Comparison of ENCODE assay signal across 8 cellular contexts in the genomic region with DNA sequence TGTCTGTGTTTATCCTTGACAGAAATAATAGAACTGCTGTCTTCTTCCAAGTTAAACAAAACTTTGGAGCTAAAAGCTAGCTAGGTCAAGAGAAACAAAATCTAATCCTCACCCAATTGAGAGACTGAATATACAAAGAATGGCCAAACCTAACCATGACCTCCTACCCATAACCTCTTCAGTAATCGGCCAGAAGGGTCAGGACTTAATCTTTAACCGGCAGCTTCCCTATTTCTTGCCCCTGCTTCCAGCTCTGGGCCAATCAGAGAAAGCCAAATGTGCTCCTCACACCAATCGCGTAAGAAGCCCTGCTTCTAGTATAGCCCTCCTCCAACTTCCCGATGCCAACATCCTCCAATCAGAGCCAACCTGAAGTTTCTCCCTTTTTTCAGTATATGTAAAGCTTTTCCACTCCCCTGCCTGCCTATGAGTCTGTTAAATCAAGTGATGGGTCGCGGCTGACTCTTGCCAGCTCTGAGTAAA. TPM values are rescaled to one million over a fixed set of nuclear protein-coding genes. Genes with fewer than 3 reads are reported as not detected.
DNase-seq lines count a peak whose midpoint lies in the region; ATAC-seq and TF ChIP-seq lines count a peak whose summit lies in the region.

No MANE protein-coding gene starts in this region.

- no peak overlapping the region for H2AK5ac ChIP-seq in mesendoderm (ENCODE audit: low read length)

- H3K4me1 Mint-ChIP-seq in endothelial cell (ENCODE audit: unreplicated experiment): peaks cover 14% of the 10 kb centered on the region

- H3K4me1 ChIP-seq in mesendoderm (ENCODE audit: control insufficient read depth, low read depth, low read length): peaks cover 4% of the 10 kb centered on the region

- WGBS in mesendoderm (ENCODE audit: extremely low coverage, insufficient coverage, low lambda C conversion rate): no CpG with 5 or more reads among the region's 7 CpGs

- H3K4me3 ChIP-seq in mesendoderm (ENCODE audit: low read length): no peak overlapping the region

- H3K27me3 Mint-ChIP-seq in endothelial cell (ENCODE audit: unreplicated experiment): peaks cover 10% of the 10 kb centered on the region

- peak overlapping the region; percentile 57 for H3K56ac ChIP-seq in mesendoderm (ENCODE audit: low read length)

- no peak overlapping the region for H4K5ac ChIP-seq in mesendoderm (ENCODE audit: low read length)

- no peak overlapping the region for H3K23ac ChIP-seq in mesendoderm (ENCODE audit: low read length)

- TF ChIP-seq CTCF in 22Rv1 (IDR thresholded peaks at IDR 0.05) (no peak), endothelial cell (IDR thresholded peaks at IDR 0.05; ENCODE audit: unreplicated experiment) (no peak)

- H3K27ac Mint-ChIP-seq in endothelial cell (ENCODE audit: unreplicated experiment): peak overlapping the region; percentile 91

- H3K18ac ChIP-seq in mesendoderm (ENCODE audit: low read length): peak overlapping the region; percentile 34

- H3K4me2 ChIP-seq in mesendoderm (ENCODE audit: low read length): peak overlapping the region; percentile 80

- H3K9ac ChIP-seq in mesendoderm (ENCODE audit: low read length): peak overlapping the region; percentile 94

- H3K79me2 ChIP-seq in mesendoderm (ENCODE audit: control insufficient read depth, insufficient read depth, low read length): peaks cover 32% of the 10 kb centered on the region

- no peak overlapping the region for H4K8ac ChIP-seq in mesendoderm (ENCODE audit: low read depth, low read length)

- H3K36me3 Mint-ChIP-seq in endothelial cell (ENCODE audit: low read depth, unreplicated experiment): peaks cover 4% of the 10 kb centered on the region

- no peaks in the 10 kb centered on the region for H3K9me3 Mint-ChIP-seq in endothelial cell (ENCODE audit: unreplicated experiment)

- H3K4me3 Mint-ChIP-seq in endothelial cell (ENCODE audit: unreplicated experiment): peak overlapping the region; percentile 99

- DNase-seq in NCI-H82 treated with DMSO at 0.1 percent for 48 hours (lab: John Stamatoyannopoulos, UW; ENCODE audit: unreplicated experiment) (peak; percentile 50), endothelial cell (ENCODE audit: low spot score) (peak; percentile 56), mesendoderm (peak; percentile 99)
- DNase-seq in activated CD8-positive, alpha-beta memory T cell treated with anti-CD3 and anti-CD28 coated beads, Interleukin-2, amount 50 U/mL, for 24 hours (ENCODE audit: extremely low read depth): peak; percentile 49
- DNase-seq in stimulated activated CD8-positive, alpha-beta memory T cell treated with anti-CD3 and anti-CD28 coated beads, Interleukin-15, amount 100 ng/mL, for 1 hour (ENCODE audit: low read depth): peak; percentile 30

- peak; percentile 67 for ATAC-seq in GM18511 (IDR thresholded peaks at IDR 0.05; ENCODE audit: unreplicated experiment)
- peak; percentile 49 for ATAC-seq in HG03025 (IDR thresholded peaks at IDR 0.05; ENCODE audit: low FRiP score, unreplicated experiment)

- H2BK15ac ChIP-seq in mesendoderm (replicated peaks; ENCODE audit: low read depth): no peak overlapping the region

- H3K27ac ChIP-seq in 22Rv1 (peak overlapping the region; percentile 98), mesendoderm (ENCODE audit: low read depth, low read length) (peak overlapping the region; percentile 93)

- H3K36me3 ChIP-seq in mesendoderm (ENCODE audit: control insufficient read depth, insufficient read depth, low read length): no peaks in the 10 kb centered on the region

- no peaks in the 10 kb centered on the region for H3K27me3 ChIP-seq in mesendoderm (ENCODE audit: insufficient read depth, low read length, poor library complexity)

- no peak overlapping the region for H2BK120ac ChIP-seq in mesendoderm (ENCODE audit: low read depth, low read length)

- no peaks in the 10 kb centered on the region for H3K79me1 ChIP-seq in mesendoderm (ENCODE audit: low read length)

- no peak overlapping the region for H3K4ac ChIP-seq in mesendoderm (ENCODE audit: low read depth, low read length)

- no peak overlapping the region for H2BK5ac ChIP-seq in mesendoderm (ENCODE audit: low read length)

RNA-seq across cellular contexts. Expression of gene DDX6, which starts 1.7 kb away (rescaled TPM):
- 165 TPM for total RNA-seq in endothelial cell (ENCODE audit: unreplicated experiment)
- polyA plus RNA-seq in mesendoderm (2013, experiment 1 of 2): 74.3 TPM
- 71.3 TPM for polyA plus RNA-seq in mesendoderm (2013, experiment 2 of 2)

Comparison
In these comparisons a context has a peak if more than half of its experiments do, and no peak if none do; other contexts are left out.
1. DNase-seq: peak in every context shown above with its lines; median percentile 99 in mesendoderm; 56 in endothelial cell; 50 in NCI-H82 treated with DMSO at 0.1 percent for 48 hours; 49 in activated CD8-positive, alpha-beta memory T cell treated with anti-CD3 and anti-CD28 coated beads, Interleukin-2, amount 50 U/mL, for 24 hours; 30 in stimulated activated CD8-positive, alpha-beta memory T cell treated with anti-CD3 and anti-CD28 coated beads, Interleukin-15, amount 100 ng/mL, for 1 hour.